Comparison of ENCODE assay signal across 25 cellular contexts in the genomic region with DNA sequence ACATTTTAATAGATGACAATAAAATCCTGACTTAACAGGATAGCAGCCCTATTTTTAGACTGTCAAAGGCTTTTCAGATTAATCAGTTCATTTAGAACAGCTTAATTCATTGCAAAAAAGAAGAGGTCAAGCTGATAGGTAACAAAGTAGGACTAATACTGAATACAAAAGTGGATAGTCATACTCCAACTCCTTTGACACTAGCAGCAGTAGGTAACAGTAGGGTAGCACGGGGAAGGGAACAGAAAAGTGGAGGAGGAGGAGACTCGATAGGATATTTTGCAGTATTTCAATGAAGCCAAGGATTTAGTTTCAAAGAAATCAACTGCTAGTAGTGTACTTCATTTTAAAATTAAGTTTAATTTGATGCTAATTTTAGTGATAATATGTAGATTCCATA. TPM values are rescaled to one million over a fixed set of nuclear protein-coding genes. Genes with fewer than 3 reads are reported as not detected.
DNase-seq lines count a peak whose midpoint lies in the region; ATAC-seq, FAIRE-seq and TF ChIP-seq lines count a peak whose summit lies in the region.
"Had no signal": no experiment of that assay in that cellular context is flagged by ENCODE, and none has a peak within 500 bp of the region (broad histone marks: within the 10 kb centered on the region; RNA-seq: fewer than 3 reads in every experiment).

No MANE protein-coding gene starts in this region.

- H3K4me1 ChIP-seq in H1 (replicated peaks in 1 of 4; ENCODE audit: control insufficient read depth in 3 of 4, insufficient read depth in 4 of 4, low read length in 3 of 4) (peaks cover 0 to 3% (median 0%) of the 10 kb centered on the region in 4 experiments; a peak in 3 of 7 replicates), neural progenitor cell (peaks cover 17% of the 10 kb centered on the region), vagina (no peaks in the 10 kb centered on the region)
- H3K4me1 ChIP-seq: A549, BE2C had no signal

- H3K18ac ChIP-seq in H1 (ENCODE audit: extremely low read depth, low read length), result no peak overlapping the region

- no peak overlapping the region for H4K5ac ChIP-seq in H1 (ENCODE audit: insufficient read length, low read depth, low read length)

- H3K9me3 Mint-ChIP-seq in neural progenitor cell, result no peaks in the 10 kb centered on the region
- H3K9me3 Mint-ChIP-seq: CD14-positive monocyte; CD4-positive, alpha-beta T cell; CD8-positive, alpha-beta memory T cell; H9 had no signal

- H3K36me3 Mint-ChIP-seq in neural progenitor cell, result peaks cover 29% of the 10 kb centered on the region

- no peak overlapping the region for H3K27ac Mint-ChIP-seq in neural progenitor cell
- H3K27ac Mint-ChIP-seq: CD4-positive, alpha-beta T cell had no signal

- peaks cover 2% of the 10 kb centered on the region for H3K27me3 Mint-ChIP-seq in neural progenitor cell (ENCODE audit: insufficient read depth, low read depth)
- H3K27me3 Mint-ChIP-seq: CD4-positive, alpha-beta T cell had no signal

- no peaks in the 10 kb centered on the region for H3K9me3 ChIP-seq in H1 (ENCODE audit: insufficient read depth in 2 of 2, low read depth in 1 of 2, low read length in 1 of 2)
- H3K9me3 ChIP-seq in neural progenitor cell (ENCODE audit: low read depth), result no peaks in the 10 kb centered on the region
- no peaks in the 10 kb centered on the region for H3K9me3 ChIP-seq in vagina
- H3K9me3 ChIP-seq: A549; BE2C; BLaER1 treated with 17β-estradiol and CSF1 and Interleukin-3, amounts not matched to agents 10 nM and 100 nM had no signal

- TF ChIP-seq EP300 in H1 (IDR thresholded peaks at IDR 0.05; ENCODE audit: borderline replicate concordance in 1 of 2, low read depth in 2 of 2, low read length in 2 of 2), result no peak

- no peak overlapping the region for H2AK5ac ChIP-seq in H1 (ENCODE audit: low read depth, low read length)

- no peak overlapping the region for H2BK12ac ChIP-seq in H1 (ENCODE audit: low read depth, low read length)

- no peak for ATAC-seq in HG03442 (IDR thresholded peaks at IDR 0.05; ENCODE audit: unreplicated experiment)
- ATAC-seq: A549, GM12878, HCT116 had no signal

- no peak overlapping the region for H4K8ac ChIP-seq in H1 (ENCODE audit: extremely low read depth, insufficient read depth, low read length)

- H2AFZ ChIP-seq in H1 (ENCODE audit: low read length) (no peak overlapping the region), neural progenitor cell (replicated peaks) (no peak overlapping the region)
- H2AFZ ChIP-seq: GM23248 had no signal

- no peaks in the 10 kb centered on the region for H3K79me2 ChIP-seq in H1 (ENCODE audit: control insufficient read depth in 1 of 2, insufficient read depth in 2 of 2, low read length in 2 of 2)
- H3K79me2 ChIP-seq in neural progenitor cell (ENCODE audit: low read depth), result no peaks in the 10 kb centered on the region

- TF ChIP-seq POLR2A in H1 (IDR thresholded peaks at IDR 0.05; ENCODE audit: control extremely low read depth in 1 of 2, low read depth in 2 of 2, low read length in 2 of 2) (no peak), vagina (IDR thresholded peaks at IDR 0.05) (no peak)

- H2BK120ac ChIP-seq in H1 (replicated peaks; ENCODE audit: low read depth, low read length), result no peak overlapping the region

- H3K23me2 ChIP-seq in H1 (ENCODE audit: low read depth, low read length), result no peaks in the 10 kb centered on the region

- H3K56ac ChIP-seq in H1 (replicated peaks; ENCODE audit: insufficient read length, low read depth, low read length), result no peak overlapping the region

- H2BK5ac ChIP-seq in H1 (ENCODE audit: low read depth, low read length), result no peak overlapping the region

- H3K14ac ChIP-seq in H1 (ENCODE audit: insufficient read length), result no peak overlapping the region

- H3K4me3 ChIP-seq in H7 (ENCODE audit: insufficient read depth, low read depth, low read length) (no peak overlapping the region), H1 (ENCODE audit: extremely low read depth in 1 of 4, insufficient read depth in 2 of 4, low read depth in 3 of 4, low read length in 4 of 4) (no peak overlapping the region), neural progenitor cell (no peak overlapping the region), vagina (no peak overlapping the region)
- H3K4me3 ChIP-seq: A549; BLaER1 treated with 17β-estradiol and CSF1 and Interleukin-3, amounts not matched to agents 10 nM and 100 nM; GM12878; GM23248 had no signal

- H3K27ac ChIP-seq in H1 (ENCODE audit: low read depth, low read length), result no peak overlapping the region
- no peak overlapping the region for H3K27ac ChIP-seq in neural progenitor cell
- H3K27ac ChIP-seq in vagina, result no peak overlapping the region
- H3K27ac ChIP-seq: A549; BLaER1 treated with 17β-estradiol and CSF1 and Interleukin-3, amounts not matched to agents 10 nM and 100 nM; GM23248 had no signal

- H4K20me1 ChIP-seq in H1 (replicated peaks in 1 of 2; ENCODE audit: control insufficient read depth in 1 of 2, insufficient read depth in 2 of 2, low read length in 2 of 2), result no peaks in the 10 kb centered on the region
- peaks cover 9% of the 10 kb centered on the region for H4K20me1 ChIP-seq in neural progenitor cell (ENCODE audit: low read depth)
- H4K20me1 ChIP-seq: BLaER1 treated with 17β-estradiol and CSF1 and Interleukin-3, amounts not matched to agents 10 nM and 100 nM had no signal

- no peak overlapping the region for H3K9ac ChIP-seq in H1 (replicated peaks in 1 of 4; ENCODE audit: extremely low read depth in 1 of 4, low read depth in 3 of 4, low read length in 3 of 4)
- H3K9ac ChIP-seq in neural progenitor cell, result no peak overlapping the region
- H3K9ac ChIP-seq: BLaER1 treated with 17β-estradiol and CSF1 and Interleukin-3, amounts not matched to agents 10 nM and 100 nM; GM23248 had no signal

- 49% methylated on average over 2 of the region's 2 CpGs; no CpG with 5 or more reads in 1 of the 2 experiments for WGBS in H1 (ENCODE audit: extremely low coverage in 1 of 2, insufficient coverage in 1 of 2, insufficient read length in 1 of 2, insufficient replicate concordance in 2 of 2, low coverage in 1 of 2, low lambda C conversion rate in 2 of 2, missing lambda C conversion rate in 1 of 2), 2 experiments

- H3K4me2 ChIP-seq in H1 (ENCODE audit: insufficient read depth in 1 of 2, low read depth in 2 of 2, low read length in 2 of 2), result peak overlapping the region in 1 of 2 experiments; percentile 3; a peak in 2 of 4 replicates
- H3K4me2 ChIP-seq in neural progenitor cell, result peak overlapping the region; percentile 37
- H3K4me2 ChIP-seq: A549; BLaER1 treated with 17β-estradiol and CSF1 and Interleukin-3, amounts not matched to agents 10 nM and 100 nM had no signal

- intact Hi-C loops in vagina (cut with DNase I), result no loop called here

- no peak overlapping the region for H3K23ac ChIP-seq in H1 (ENCODE audit: insufficient read length)

- H2BK15ac ChIP-seq in H1 (ENCODE audit: low read length), result no peak overlapping the region

- TF ChIP-seq CTCF in H1 (IDR thresholded peaks at IDR 0.05; ENCODE audit: control extremely low read depth in 1 of 3, insufficient read depth in 1 of 3, low read depth in 1 of 3, low read length in 3 of 3) (no peak), neural progenitor cell (IDR thresholded peaks at IDR 0.05) (no peak), vagina (IDR thresholded peaks at IDR 0.05) (no peak)

- peak; percentile 45 for DNase-seq in H7
- DNase-seq in H1 (ENCODE audit: low read depth in 1 of 2, low spot score in 2 of 2), result no peak
- peak; percentile 12 for DNase-seq in iPS-NIHi7 (ENCODE audit: extremely low spot score)
- DNase-seq in neural progenitor cell (ENCODE audit: low spot score), result peak; percentile 26
- DNase-seq in vagina (ENCODE audit: extremely low spot score in 2 of 2), result no peak
- no peak for DNase-seq in NCI-H2171 (lab: John Stamatoyannopoulos, UW)
- DNase-seq: 8988T; ACHN; AML-193; BE2C; CD4-positive, alpha-beta T cell; CD8-positive, alpha-beta memory T cell; DMS 273 treated with DMSO at 0.1 percent for 48 hours; DMS79; EL; GDM1; GM23248; H9 had no signal

- FAIRE-seq in H1 (lab: Jason Lieb, UNC), result no peak
- FAIRE-seq: A549, D721Med, GM12878 had no signal

- no peak overlapping the region for H3K4ac ChIP-seq in H1 (replicated peaks; ENCODE audit: insufficient read length, low read depth, low read length)

- no peak overlapping the region for H3K4me3 Mint-ChIP-seq in neural progenitor cell
- H3K4me3 Mint-ChIP-seq: CD14-positive monocyte; CD4-positive, alpha-beta T cell; CD8-positive, alpha-beta memory T cell had no signal

- peaks cover 17% of the 10 kb centered on the region for H3K4me1 Mint-ChIP-seq in neural progenitor cell
- H3K4me1 Mint-ChIP-seq: CD8-positive, alpha-beta memory T cell had no signal

- H3K79me1 ChIP-seq in H1 (ENCODE audit: low read depth, low read length), result no peaks in the 10 kb centered on the region

- TF ChIP-seq RAD21 in H1 (IDR thresholded peaks at IDR 0.05 in 1 of 2, conservative IDR thresholded peaks at IDR 0.05 in 1 of 2; ENCODE audit: low read depth in 2 of 2, low read length in 2 of 2), result no peak

- H2BK20ac ChIP-seq in H1 (ENCODE audit: low read length), result no peak overlapping the region

- POLR2A ChIA-PET in H1 (lab: Charles Lee; ENCODE audit: partially characterized antibody), result no interaction called here

- H3K36me3 ChIP-seq in H7 (replicated peaks; ENCODE audit: control insufficient read depth, insufficient read depth, low read length) (no peaks in the 10 kb centered on the region; the same call in 1 of the 2 replicates), H1 (ENCODE audit: control insufficient read depth in 2 of 4, insufficient read depth in 4 of 4, low read length in 3 of 4) (no peaks in the 10 kb centered on the region; a peak in 1 of 8 replicates), neural progenitor cell (peaks cover 6% of the 10 kb centered on the region), vagina (peaks cover 0 to 16% of the 10 kb centered on the region in 2 donors)
- H3K36me3 ChIP-seq: BE2C had no signal

- no peaks in the 10 kb centered on the region for H3F3A ChIP-seq in neural progenitor cell (ENCODE audit: low read depth)

- H3K27me3 ChIP-seq in H7 (ENCODE audit: control insufficient read depth, insufficient read depth, low read length), result no peaks in the 10 kb centered on the region
- no peaks in the 10 kb centered on the region for H3K27me3 ChIP-seq in H1 (replicated peaks in 1 of 4; ENCODE audit: control insufficient read depth in 3 of 4, extremely low read depth in 1 of 4, insufficient read depth in 3 of 4, low read length in 3 of 4)
- H3K27me3 ChIP-seq in neural progenitor cell, result no peaks in the 10 kb centered on the region
- no peaks in the 10 kb centered on the region for H3K27me3 ChIP-seq in vagina
- H3K27me3 ChIP-seq: BE2C; BLaER1 treated with 17β-estradiol and CSF1 and Interleukin-3, amounts not matched to agents 10 nM and 100 nM had no signal

- CTCF ChIA-PET in H1 (lab: Charles Lee; ENCODE audit: partially characterized antibody), result interaction anchor here (1.4 kb wide), 1 partner anchor 19 kb away, joined by 4 read pairs; no protein-coding TSS in a partner anchor

- H4K91ac ChIP-seq in H1 (replicated peaks; ENCODE audit: insufficient read length, low read length), result no peak overlapping the region

RNA-seq across cellular contexts. Expression of gene USP1, which starts 51.1 kb away (rescaled TPM):
- 58.1 and 78.1 TPM in 2 replicates for total RNA-seq in H7 (2014; rRNA removed; shearing (Covaris generic))
- total RNA-seq in H1 (2021; fragmentation: NEBNext Ultra II Directional; extraction: Animal tissue kit (Norgen Biotek cat#: 25700)), result 48.3 and 49.6 TPM in 2 replicates
- polyA plus RNA-seq in H1 (2011; rRNA removed), result 7.3 and 9.1 TPM in 2 replicates
- polyA plus RNA-seq in H1 (2011; cell fraction: cytosol; rRNA removed), result 13.5 TPM
- 4.5 TPM for polyA plus RNA-seq in H1 (2011; cell fraction: nucleus; rRNA removed)
- 15.2 to 32.6 TPM (median 18.3 TPM) in 4 replicates for polyA plus RNA-seq in H1 (2012, experiment 1 of 2)
- polyA plus RNA-seq in H1 (2012, experiment 2 of 2), result 2.5 TPM
- 33.4 TPM for polyA plus RNA-seq in H1 (2013, experiment 1 of 2)
- polyA plus RNA-seq in H1 (2013, experiment 2 of 2), result 33.8 TPM
- 9.6 and 12.9 TPM in 2 replicates for polyA minus RNA-seq in H1 (2011; rRNA and poly(A)+ RNA removed)
- polyA minus RNA-seq in H1 (2011; cell fraction: cytosol; rRNA and poly(A)+ RNA removed), result 14.9 TPM
- 14.8 TPM for polyA minus RNA-seq in H1 (2011; cell fraction: nucleus; rRNA and poly(A)+ RNA removed)
- total RNA-seq in neural progenitor cell (ENCODE audit: low replicate concordance) (67.7 and 106 TPM in 2 replicates), vagina (22.1 TPM)

Comparison
In these comparisons a context has a peak if more than half of its experiments do, and no peak if none do; other contexts are left out.
1. DNase-seq: peak in H7 (single experiment), iPS-NIHi7 (single experiment) and neural progenitor cell (single experiment); none in H1 (0 of 2), vagina (0 of 2) and NCI-H2171 (single experiment).